Comparison of ENCODE assay signal across 32 cellular contexts in the genomic region with DNA sequence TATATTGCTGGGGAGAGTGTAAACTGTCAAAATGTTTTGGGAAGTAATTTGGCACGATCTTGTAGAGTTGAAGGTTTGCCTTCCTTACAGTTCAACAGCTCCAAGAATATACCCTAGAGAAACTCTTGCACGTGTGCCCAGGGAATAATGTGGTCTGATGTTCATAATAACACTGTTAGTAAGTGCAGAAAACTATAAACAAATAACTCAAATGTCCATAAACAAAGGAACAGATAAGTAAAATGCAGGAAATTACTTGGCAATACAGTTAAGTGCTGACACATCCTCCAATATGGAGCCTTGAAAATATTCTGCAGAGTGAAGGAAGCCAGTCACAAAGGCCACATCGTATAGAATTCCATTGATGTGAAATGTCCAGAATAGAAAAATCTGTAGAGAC.
"Had no signal": no experiment of that assay in that cellular context is flagged by ENCODE, and none has a peak within 500 bp of the region (broad histone marks: within the 10 kb centered on the region; RNA-seq: fewer than 3 reads in every experiment).

No MANE protein-coding gene starts in this region.

- H3K9me3 ChIP-seq: ascending aorta, colonic mucosa, esophagus squamous epithelium had no signal

- H3K4me3 ChIP-seq: ascending aorta, breast epithelium, cardiac muscle cell, colonic mucosa, esophagus squamous epithelium, gastroesophageal sphincter, heart right ventricle, hepatocyte had no signal

- ATAC-seq: activated CD4-positive, alpha-beta T cell treated with anti-CD3 and anti-CD28 coated beads for 36 hours; activated T-cell treated with anti-CD3 and anti-CD28 coated beads, Interleukin-2, amount 50 U/mL, for 72 hours; gastroesophageal sphincter; heart right ventricle; T-helper 17 cell had no signal

- H3K79me2 ChIP-seq: hepatocyte had no signal

- H3K4me1 Mint-ChIP-seq: activated CD4-positive, alpha-beta T cell treated with anti-CD3 and anti-CD28 coated beads for 36 hours; brain had no signal

- H3K9me3 Mint-ChIP-seq: activated CD4-positive, alpha-beta memory T cell treated with anti-CD3 and anti-CD28 coated beads, Interleukin-2, amount 10 ng/mL, durations not matched to agents 7 days and 5 days; T-helper 2 cell treated with Interferon-gamma antibody and Interleukin-4, amounts not matched to agents 5 μg/mL and 100 μg/mL, for 36 hours had no signal

- H3K36me3 ChIP-seq: ascending aorta, breast epithelium, cardiac muscle cell, colonic mucosa, esophagus squamous epithelium, gastroesophageal sphincter, heart right ventricle, WERI-Rb-1 had no signal

- H3K36me3 Mint-ChIP-seq: activated naive CD8-positive, alpha-beta T cell treated with anti-CD3 and anti-CD28 coated beads, Interleukin-2, amount 10 ng/mL, durations not matched to agents 7 days and 5 days; brain had no signal

- H3K27me3 Mint-ChIP-seq: activated CD4-positive, alpha-beta T cell treated with anti-CD3 and anti-CD28 coated beads for 36 hours; activated T-cell treated with anti-CD3 and anti-CD28 coated beads, Interleukin-2, amount 50 U/mL, for 24 hours; T-helper 17 cell had no signal

- H3K4me2 ChIP-seq: hepatocyte had no signal

- H3K4me3 Mint-ChIP-seq: activated CD4-positive, alpha-beta memory T cell treated with anti-CD3 and anti-CD28 coated beads, Interleukin-2, amount 10 ng/mL, durations not matched to agents 7 days and 5 days; activated CD4-positive, alpha-beta T cell treated with anti-CD3 and anti-CD28 coated beads for 36 hours; activated CD4-positive, alpha-beta T cell treated with anti-CD3 and anti-CD28 coated beads, Interleukin-2, amount 10 ng/mL, durations not matched to agents 24 days and 14 days; activated naive CD8-positive, alpha-beta T cell treated with anti-CD3 and anti-CD28 coated beads, Interleukin-2, amount 10 ng/mL, durations not matched to agents 7 days and 5 days; activated T-cell treated with anti-CD3 and anti-CD28 coated beads, Interleukin-2, amount 50 U/mL, for 24 hours; activated T-cell treated with anti-CD3 and anti-CD28 coated beads, Interleukin-2, amount 50 U/mL, for 72 hours; brain; T-helper 17 cell; T-helper 2 cell treated with Interferon-gamma antibody and Interleukin-4, amounts not matched to agents 5 μg/mL and 100 μg/mL, for 36 hours had no signal

- H3K4me1 ChIP-seq: ascending aorta, breast epithelium, colonic mucosa, gastroesophageal sphincter, heart right ventricle had no signal

- H3K27me3 ChIP-seq: ascending aorta, breast epithelium, cardiac muscle cell, colonic mucosa, esophagus squamous epithelium, gastroesophageal sphincter, hepatocyte had no signal

- DNase-seq: activated CD4-positive, alpha-beta memory T cell treated with anti-CD3 and anti-CD28 coated beads, Interleukin-2, amount 10 ng/mL, durations not matched to agents 7 days and 5 days; activated CD4-positive, alpha-beta T cell treated with anti-CD3 and anti-CD28 coated beads for 36 hours; activated CD4-positive, alpha-beta T cell treated with anti-CD3 and anti-CD28 coated beads, Interleukin-2, amount 10 ng/mL, durations not matched to agents 24 days and 14 days; activated CD4-positive, alpha-beta T cell treated with anti-CD3 and anti-CD28 coated beads, Interleukin-2, amount 50 U/mL, for 4 hours; activated CD4-positive, CD25-positive, alpha-beta regulatory T cell; activated CD4-positive, CD25-positive, alpha-beta regulatory T cell treated with anti-CD3 and anti-CD28 coated beads, Interleukin-2, amount 50 U/mL, for 72 hours; activated CD8-positive, alpha-beta memory T cell treated with anti-CD3 and anti-CD28 coated beads, Interleukin-2, amount 50 U/mL, for 48 hours; activated gamma-delta T cell; activated naive CD4-positive, alpha-beta T cell; activated naive CD4-positive, alpha-beta T cell treated with anti-CD3 and anti-CD28 coated beads, Interleukin-2, amount 50 U/mL, for 16 hours; activated naive CD8-positive, alpha-beta T cell treated with anti-CD3 and anti-CD28 coated beads, Interleukin-2, amount 10 ng/mL, durations not matched to agents 7 days and 5 days; activated T-cell treated with anti-CD3 and anti-CD28 coated beads for 4 hours; activated T-cell treated with anti-CD3 and anti-CD28 coated beads, Interleukin-2, amount 50 U/mL, for 24 hours; activated T-cell treated with anti-CD3 and anti-CD28 coated beads, Interleukin-2, amount 50 U/mL, for 72 hours; central memory CD4-positive, alpha-beta T cell; cerebellar nuclear complex; colonic mucosa; effector CD8-positive, alpha-beta T cell; esophagus squamous epithelium; heart right ventricle; T-helper 1 cell; T-helper 17 cell; T1000; WERI-Rb-1 had no signal

- H3K27ac Mint-ChIP-seq: activated CD4-positive, alpha-beta memory T cell treated with anti-CD3 and anti-CD28 coated beads, Interleukin-2, amount 10 ng/mL, durations not matched to agents 7 days and 5 days; activated CD4-positive, alpha-beta T cell treated with anti-CD3 and anti-CD28 coated beads for 36 hours; activated CD4-positive, alpha-beta T cell treated with anti-CD3 and anti-CD28 coated beads, Interleukin-2, amount 10 ng/mL, durations not matched to agents 24 days and 14 days; activated naive CD8-positive, alpha-beta T cell treated with anti-CD3 and anti-CD28 coated beads, Interleukin-2, amount 10 ng/mL, durations not matched to agents 7 days and 5 days; activated T-cell treated with anti-CD3 and anti-CD28 coated beads, Interleukin-2, amount 50 U/mL, for 24 hours; activated T-cell treated with anti-CD3 and anti-CD28 coated beads, Interleukin-2, amount 50 U/mL, for 72 hours; brain; T-helper 17 cell; T-helper 2 cell treated with Interferon-gamma antibody and Interleukin-4, amounts not matched to agents 5 μg/mL and 100 μg/mL, for 36 hours had no signal

- H2AFZ ChIP-seq: hepatocyte had no signal

- H3K27ac ChIP-seq: ascending aorta, breast epithelium, cardiac muscle cell, colonic mucosa, epithelial cell of prostate, esophagus squamous epithelium, gastroesophageal sphincter, heart right ventricle, hepatocyte, WERI-Rb-1 had no signal
